In genomic region chr1:178220094-178220493, GRCh38 we compare ENCODE assay signal across 31 cellular contexts.
DNase-seq lines count a peak whose midpoint lies in the region; ATAC-seq, FAIRE-seq and TF ChIP-seq lines count a peak whose summit lies in the region.
"Had no signal": no experiment of that assay in that cellular context is flagged by ENCODE, and none has a peak within 500 bp of the region (broad histone marks: within the 10 kb centered on the region; RNA-seq: fewer than 3 reads in every experiment).

No MANE protein-coding gene starts in this region.

- no peaks in the 10 kb centered on the region for H3K27me3 Mint-ChIP-seq in osteocyte (ENCODE audit: unreplicated experiment)
- H3K27me3 Mint-ChIP-seq: CD4-positive, alpha-beta memory T cell had no signal

- ATAC-seq in psoas muscle: no peak
- ATAC-seq: left ventricle myocardium superior; stimulated activated naive CD8-positive, alpha-beta T cell treated with anti-CD3 and anti-CD28 coated beads, Interleukin-15, Interleukin-2, amounts not matched to agents 100 U/mL and 50 U/mL, for 24 hours had no signal

- H3K79me2 ChIP-seq in hepatocyte: peaks cover 33% of the 10 kb centered on the region

- no peaks in the 10 kb centered on the region for H3K36me3 ChIP-seq in bronchial epithelial cell (ENCODE audit: control insufficient read depth, insufficient read depth, low read length)
- no peaks in the 10 kb centered on the region for H3K36me3 ChIP-seq in hepatocyte (replicated peaks; ENCODE audit: insufficient read depth, low read depth)
- no peaks in the 10 kb centered on the region for H3K36me3 ChIP-seq in psoas muscle (ENCODE audit: insufficient read depth in 1 of 2, low read depth in 1 of 2)
- H3K36me3 ChIP-seq: prostate gland, thyroid gland had no signal

- no peaks in the 10 kb centered on the region for H3K9me2 ChIP-seq in hepatocyte (replicated peaks; ENCODE audit: insufficient read depth)

- no peak for FAIRE-seq in bronchial epithelial cell (lab: Jason Lieb, UNC)

- no peak overlapping the region for H3K4me3 ChIP-seq in bronchial epithelial cell (ENCODE audit: low read depth, low read length)
- H3K4me3 ChIP-seq in hepatocyte: no peak overlapping the region
- H3K4me3 ChIP-seq in psoas muscle: no peak overlapping the region
- H3K4me3 ChIP-seq: dorsolateral prefrontal cortex, prostate gland, SK-N-MC, skin epidermis, thyroid gland had no signal

- no peaks in the 10 kb centered on the region for H3K9me3 ChIP-seq in hepatocyte (ENCODE audit: low read depth)
- H3K9me3 ChIP-seq in psoas muscle: no peaks in the 10 kb centered on the region
- H3K9me3 ChIP-seq: prostate gland, thyroid gland had no signal

- 97% methylated on average over 1 of the region's 1 CpG for WGBS in hepatocyte (ENCODE audit: low lambda C conversion rate, missing lambda C conversion rate)
- WGBS in psoas muscle, 3 donors: 94 to 100% (median 97%) methylated on average over 1 of the region's 1 CpG

- H3K4me3 Mint-ChIP-seq in osteocyte (ENCODE audit: unreplicated experiment): no peak overlapping the region
- H3K4me3 Mint-ChIP-seq: CD4-positive, alpha-beta memory T cell; neural crest cell had no signal

- H3K4me1 Mint-ChIP-seq in osteocyte (ENCODE audit: unreplicated experiment): no peaks in the 10 kb centered on the region
- H3K4me1 Mint-ChIP-seq: CD4-positive, alpha-beta memory T cell; neural crest cell had no signal

- H3K4me1 ChIP-seq in hepatocyte (ENCODE audit: insufficient read depth): peaks cover 7% of the 10 kb centered on the region
- H3K4me1 ChIP-seq in psoas muscle: no peaks in the 10 kb centered on the region
- H3K4me1 ChIP-seq: prostate gland had no signal

- intact Hi-C loops in psoas muscle (cut with DNase I): no loop called here

- no peaks in the 10 kb centered on the region for H3K9me3 Mint-ChIP-seq in osteocyte (ENCODE audit: unreplicated experiment)

- DNase-seq in ELR (ENCODE audit: low read depth) (peak; percentile 79), NCI-H226 (peak; percentile 47), bronchial epithelial cell (ENCODE audit: low read depth) (peak; percentile 87), iris pigment epithelial cell (ENCODE audit: low read depth) (peak; percentile 74), osteocyte (ENCODE audit: extremely low spot score, unreplicated experiment) (no peak), SHP77 treated with DMSO at 0.1 percent for 48 hours (lab: John Stamatoyannopoulos, UW) (no peak), hepatocyte (ENCODE audit: low spot score) (no peak), psoas muscle (no peak)
- DNase-seq: activated CD4-positive, alpha-beta T cell treated with anti-CD3 and anti-CD28 coated beads, Interleukin-2, amount 50 U/mL, for 4 hours; activated gamma-delta T cell treated with Interleukin-2 at 50 U/mL for 16 hours; amniotic stem cell; caudate nucleus; CD4-positive, alpha-beta memory T cell; DMS53; dorsolateral prefrontal cortex; erythroblast; GOT3; head of caudate nucleus; Kasumi-1; left ventricle myocardium superior; NCI-H1436 treated with DMSO at 0.1 percent for 48 hours; NCI-H2171 treated with DMSO at 0.1 percent for 48 hours; NCI-H526 treated with DMSO at 0.1 percent for 48 hours; OCI-M1; stimulated activated CD4-positive, alpha-beta T cell treated with anti-CD3 and anti-CD28 coated beads, Interleukin-2, amount 100 ng/mL, for 48 hours; stimulated activated naive CD8-positive, alpha-beta T cell treated with anti-CD3 and anti-CD28 coated beads, Interleukin-15, Interleukin-2, amounts not matched to agents 100 U/mL and 50 U/mL, for 24 hours; thyroid gland had no signal

- peaks cover 8% of the 10 kb centered on the region for H3K36me3 Mint-ChIP-seq in osteocyte (ENCODE audit: unreplicated experiment)
- H3K36me3 Mint-ChIP-seq: CD4-positive, alpha-beta memory T cell had no signal

- H3K27ac ChIP-seq in hepatocyte (no peak overlapping the region), psoas muscle (no peak overlapping the region)
- H3K27ac ChIP-seq: dorsolateral prefrontal cortex, prostate gland, SK-N-MC, skin epidermis, thyroid gland had no signal

- H3K4me2 ChIP-seq in hepatocyte: no peak overlapping the region

- H3K27ac Mint-ChIP-seq in osteocyte (ENCODE audit: unreplicated experiment): no peak overlapping the region
- H3K27ac Mint-ChIP-seq: CD4-positive, alpha-beta memory T cell had no signal

- TF ChIP-seq CTCF in bronchial epithelial cell (IDR thresholded peaks at IDR 0.05; ENCODE audit: insufficient read depth, low read length, severe bottlenecking): no peak
- no peak for TF ChIP-seq CTCF in osteocyte (IDR thresholded peaks at IDR 0.05)
- no peak for TF ChIP-seq CTCF in hepatocyte (IDR thresholded peaks at IDR 0.05; ENCODE audit: poor library complexity)
- TF ChIP-seq CTCF in psoas muscle (IDR thresholded peaks at IDR 0.05): no peak

- H4K20me1 ChIP-seq in hepatocyte (ENCODE audit: insufficient read depth, poor library complexity, severe bottlenecking): no peaks in the 10 kb centered on the region

- H3K27me3 ChIP-seq in bronchial epithelial cell (ENCODE audit: control insufficient read depth, insufficient read depth, low read length) (no peaks in the 10 kb centered on the region), hepatocyte (no peaks in the 10 kb centered on the region), psoas muscle (ENCODE audit: insufficient read depth in 3 of 3, low read length in 2 of 3) (no peaks in the 10 kb centered on the region)
- H3K27me3 ChIP-seq: dorsolateral prefrontal cortex, thyroid gland had no signal

- H2AFZ ChIP-seq in hepatocyte: no peak overlapping the region

Comparison
In these comparisons a context has a peak if more than half of its experiments do, and no peak if none do; other contexts are left out.
1. DNase-seq: peak in ELR (single experiment), NCI-H226 (single experiment), bronchial epithelial cell (single experiment) and iris pigment epithelial cell (single experiment); none in osteocyte (single experiment), SHP77 treated with DMSO at 0.1 percent for 48 hours (single experiment), hepatocyte (single experiment) and psoas muscle (0 of 2).